22 cellular contexts compared by ENCODE assay signal in the genomic region with DNA sequence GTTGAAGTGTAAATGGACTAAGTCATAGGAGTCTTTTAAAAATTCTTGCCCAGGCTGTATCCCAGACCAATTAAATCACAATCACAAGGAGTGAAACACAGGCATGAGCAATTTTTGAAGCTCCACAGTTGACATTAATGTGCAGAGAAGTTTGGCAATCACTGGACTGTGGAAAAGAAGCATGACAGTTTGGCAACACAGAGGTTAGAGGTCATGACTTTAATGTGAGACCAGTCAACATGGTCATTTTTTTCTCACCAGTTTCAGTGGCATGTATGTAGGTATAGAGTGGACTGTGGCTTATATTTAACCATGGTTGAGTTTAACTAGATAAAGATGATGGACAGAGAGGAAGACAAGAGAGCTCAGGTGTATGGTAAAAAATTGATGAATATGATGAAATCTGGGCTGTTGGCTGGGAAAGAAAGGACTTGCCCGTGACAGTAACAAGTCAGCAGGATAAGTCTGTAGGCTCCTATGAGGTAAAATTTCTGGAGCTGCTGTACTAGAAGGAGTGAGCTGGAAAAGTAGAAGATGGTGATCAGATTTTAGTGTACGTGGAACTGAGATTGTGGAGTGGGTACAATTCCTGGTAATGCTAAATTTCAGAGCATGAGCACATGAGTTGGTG.
A peak's percentile ranks its signal among the peaks of the same experiment; 100 is the strongest.
DNase-seq lines count a peak whose midpoint lies in the region; ATAC-seq, FAIRE-seq and TF ChIP-seq lines count a peak whose summit lies in the region.
"Had no signal": no experiment of that assay in that cellular context is flagged by ENCODE, and none has a peak within 500 bp of the region (broad histone marks: within the 10 kb centered on the region; RNA-seq: fewer than 3 reads in every experiment).

No MANE protein-coding gene starts in this region.

- peaks cover 15% of the 10 kb centered on the region for H3K4me1 Mint-ChIP-seq in nephron progenitor cell
- H3K4me1 Mint-ChIP-seq: B cell had no signal

- H3K4me2 ChIP-seq in HepG2 (ENCODE audit: low read depth, low read length) (no peak overlapping the region), mammary epithelial cell (ENCODE audit: insufficient read depth, low read depth, low read length) (no peak overlapping the region)
- H3K4me2 ChIP-seq: A549; BLaER1 treated with 17β-estradiol and CSF1 and Interleukin-3, amounts not matched to agents 10 nM and 100 nM had no signal

- H3K9me3 ChIP-seq in liver (ENCODE audit: control insufficient read depth in 4 of 4, low read length in 3 of 4) (no peaks in the 10 kb centered on the region), HepG2 (ENCODE audit: low read length) (peaks cover 61% of the 10 kb centered on the region), mammary epithelial cell (replicated peaks; ENCODE audit: insufficient read depth, low read length) (no peaks in the 10 kb centered on the region)
- H3K9me3 ChIP-seq: A549; BLaER1 treated with 17β-estradiol and CSF1 and Interleukin-3, amounts not matched to agents 10 nM and 100 nM; Caco-2 had no signal

- ATAC-seq in HepG2 (no peak), left lobe of liver (peak; percentile 67)
- ATAC-seq: A549; CD8-positive, alpha-beta T cell had no signal

- H3K27me3 ChIP-seq in liver (ENCODE audit: control insufficient read depth in 4 of 4, insufficient read depth in 4 of 4, low read length in 3 of 4) (no peaks in the 10 kb centered on the region), HepG2 (ENCODE audit: control insufficient read depth in 1 of 2, insufficient read depth in 2 of 2, low read length in 2 of 2) (no peaks in the 10 kb centered on the region), mammary epithelial cell (ENCODE audit: insufficient read depth, low read length) (no peaks in the 10 kb centered on the region)
- H3K27me3 ChIP-seq: BLaER1 treated with 17β-estradiol and CSF1 and Interleukin-3, amounts not matched to agents 10 nM and 100 nM had no signal

- DNase-seq in HepG2 (ENCODE audit: low spot score) = no peak
- DNase-seq in left lobe of liver (ENCODE audit: low spot score) = no peak
- no peak for DNase-seq in nephron progenitor cell
- DNase-seq in GM13977 (ENCODE audit: low spot score) = no peak
- no peak for DNase-seq in mammary epithelial cell
- DNase-seq in NCI-H526 treated with DMSO at 0.1 percent for 48 hours (lab: John Stamatoyannopoulos, UW) = no peak
- DNase-seq: AML-193; Caco-2; Calu3; CD4-positive, alpha-beta T cell; CD8-positive, alpha-beta T cell; DMS79 treated with DMSO at 0.1 percent for 48 hours; GF-D8 had no signal

- in situ Hi-C loops in HepG2 (cut with HindIII; ENCODE audit: extremely low pct_ligation_motif_present, low pct_unique_long_range_greater_than_20kb) = no loop called here
- in situ Hi-C loops in GM13977 (cut with MboI; ENCODE audit: low pct_unique_long_range_greater_than_20kb, low sequenced_read_pairs, unreplicated experiment) = no loop called here
- in situ Hi-C loops in mammary epithelial cell (cut with MboI; ENCODE audit: low sequenced_read_pairs in 2 of 2) = no loop called here

- peaks cover 3 to 38% (median 29%) of the 10 kb centered on the region in 4 donors for H3K4me1 ChIP-seq in liver (ENCODE audit: control insufficient read depth in 4 of 4, insufficient read depth in 4 of 4, low read length in 3 of 4)
- no peaks in the 10 kb centered on the region for H3K4me1 ChIP-seq in HepG2 (ENCODE audit: insufficient read depth, low read length)
- no peaks in the 10 kb centered on the region for H3K4me1 ChIP-seq in mammary epithelial cell (ENCODE audit: insufficient read depth, low read length)
- H3K4me1 ChIP-seq: A549; BLaER1 treated with 17β-estradiol and CSF1 and Interleukin-3, amounts not matched to agents 10 nM and 100 nM; Caco-2 had no signal

- H3K27me3 Mint-ChIP-seq in nephron progenitor cell (ENCODE audit: low read depth, poor library complexity) = peaks cover 4% of the 10 kb centered on the region
- H3K27me3 Mint-ChIP-seq: B cell; CD4-positive, alpha-beta T cell had no signal

- no peak overlapping the region for H3K4me3 Mint-ChIP-seq in nephron progenitor cell
- H3K4me3 Mint-ChIP-seq: B cell; CD4-positive, alpha-beta T cell; CD8-positive, alpha-beta T cell had no signal

- H3K36me3 ChIP-seq in liver (ENCODE audit: control insufficient read depth in 4 of 4, insufficient read depth in 3 of 4, low read depth in 1 of 4, low read length in 3 of 4) (no peaks in the 10 kb centered on the region), HepG2 (replicated peaks in 1 of 2; ENCODE audit: control insufficient read depth in 1 of 2, insufficient read depth in 2 of 2, low read length in 2 of 2) (no peaks in the 10 kb centered on the region), mammary epithelial cell (ENCODE audit: insufficient read depth, low read length) (no peaks in the 10 kb centered on the region)
- H3K36me3 ChIP-seq: BLaER1 treated with 17β-estradiol and CSF1 and Interleukin-3, amounts not matched to agents 10 nM and 100 nM had no signal

- H3K27ac Mint-ChIP-seq in nephron progenitor cell = peak overlapping the region; percentile 12
- H3K27ac Mint-ChIP-seq: B cell; CD4-positive, alpha-beta T cell; CD8-positive, alpha-beta T cell had no signal

- no peaks in the 10 kb centered on the region for H3K79me2 ChIP-seq in HepG2 (ENCODE audit: insufficient read depth, low read length)
- no peaks in the 10 kb centered on the region for H3K79me2 ChIP-seq in mammary epithelial cell (ENCODE audit: insufficient read depth, low read length)

- H2AFZ ChIP-seq in HepG2 (ENCODE audit: low read length) = no peak overlapping the region
- no peak overlapping the region for H2AFZ ChIP-seq in mammary epithelial cell (ENCODE audit: low read depth, low read length)

- WGBS in liver = 53% methylated on average over 2 of the region's 2 CpGs
- 2% methylated on average over 2 of the region's 2 CpGs for WGBS in HepG2 (ENCODE audit: low lambda C conversion rate)
- 36% methylated on average over 2 of the region's 2 CpGs for WGBS in mammary epithelial cell (ENCODE audit: low coverage, missing lambda C conversion rate)

- POLR2A ChIA-PET in HepG2 (lab: Yijun Ruan, JAX) = no interaction called here

- peaks cover 3% of the 10 kb centered on the region for H3K9me3 Mint-ChIP-seq in nephron progenitor cell
- H3K9me3 Mint-ChIP-seq: CD4-positive, alpha-beta T cell; CD8-positive, alpha-beta T cell had no signal

- intact Hi-C loops in HepG2 (cut with micrococcal nuclease; ENCODE audit: unreplicated experiment) = no loop called here
- intact Hi-C loops in mammary epithelial cell (cut with micrococcal nuclease) = no loop called here

- H3K36me3 Mint-ChIP-seq in nephron progenitor cell (ENCODE audit: low read depth) = no peaks in the 10 kb centered on the region
- H3K36me3 Mint-ChIP-seq: CD8-positive, alpha-beta T cell had no signal

- no peaks in the 10 kb centered on the region for H4K20me1 ChIP-seq in HepG2 (ENCODE audit: insufficient read depth, low read length)
- H4K20me1 ChIP-seq in mammary epithelial cell (ENCODE audit: insufficient read depth, low read length) = no peaks in the 10 kb centered on the region
- H4K20me1 ChIP-seq: BLaER1 treated with 17β-estradiol and CSF1 and Interleukin-3, amounts not matched to agents 10 nM and 100 nM had no signal

- H3K9ac ChIP-seq in liver (ENCODE audit: low read depth in 1 of 2, low read length in 2 of 2) (no peak overlapping the region), HepG2 (ENCODE audit: insufficient read depth, low read depth, low read length) (no peak overlapping the region), mammary epithelial cell (ENCODE audit: insufficient read depth, low read length) (no peak overlapping the region)
- H3K9ac ChIP-seq: BLaER1 treated with 17β-estradiol and CSF1 and Interleukin-3, amounts not matched to agents 10 nM and 100 nM had no signal

- no peak overlapping the region for H3K4me3 ChIP-seq in liver (ENCODE audit: low read depth in 1 of 3, low read length in 3 of 3)
- no peak overlapping the region for H3K4me3 ChIP-seq in HepG2 (replicated peaks in 1 of 3; ENCODE audit: insufficient read depth in 1 of 3, low read depth in 2 of 3, low read length in 3 of 3)
- no peak overlapping the region for H3K4me3 ChIP-seq in mammary epithelial cell (replicated peaks in 1 of 3; ENCODE audit: insufficient read depth in 1 of 3, low read depth in 2 of 3, low read length in 3 of 3)
- H3K4me3 ChIP-seq: A549; BLaER1 treated with 17β-estradiol and CSF1 and Interleukin-3, amounts not matched to agents 10 nM and 100 nM had no signal

- TF ChIP-seq POLR2A in HepG2 (IDR thresholded peaks at IDR 0.05; ENCODE audit: insufficient read depth in 1 of 2, low read depth in 2 of 2, low read length in 2 of 2) = no peak

- no peak for TF ChIP-seq RAD21 in liver (IDR thresholded peaks at IDR 0.05)
- TF ChIP-seq RAD21 in HepG2 (CRISPR knock-in tag; IDR thresholded peaks at IDR 0.05) = no peak

- TF ChIP-seq CTCF in liver (IDR thresholded peaks at IDR 0.05; ENCODE audit: low read depth, low read length, missing input control) = no peak
- no peak for TF ChIP-seq CTCF in HepG2 (CRISPR knock-in tag; IDR thresholded peaks at IDR 0.05)
- TF ChIP-seq CTCF in nephron progenitor cell (IDR thresholded peaks at IDR 0.05) = no peak
- TF ChIP-seq CTCF in GM13977 (IDR thresholded peaks at IDR 0.05; ENCODE audit: extremely low read depth, insufficient read depth, missing control alignments) = no peak
- no peak for TF ChIP-seq CTCF in mammary epithelial cell (conservative IDR thresholded peaks at IDR 0.05 in 1 of 2, IDR thresholded peaks at IDR 0.05 in 1 of 2; ENCODE audit: extremely low read depth in 1 of 2, insufficient read depth in 1 of 2, low read depth in 1 of 2, low read length in 2 of 2)

- dilution Hi-C loops in mammary epithelial cell (cut with HindIII; ENCODE audit: low sequenced_read_pairs) = no loop called here

- peak overlapping the region in 1 of 2 donors; percentile 21 for H3K27ac ChIP-seq in liver (ENCODE audit: low read depth in 1 of 2, low read length in 2 of 2)
- no peak overlapping the region for H3K27ac ChIP-seq in HepG2 (ENCODE audit: extremely low read length, insufficient read depth, low read length)
- H3K27ac ChIP-seq in mammary epithelial cell (ENCODE audit: insufficient read depth, low read depth, low read length) = no peak overlapping the region
- H3K27ac ChIP-seq: 22Rv1; A549; BLaER1 treated with 17β-estradiol and CSF1 and Interleukin-3, amounts not matched to agents 10 nM and 100 nM; C4-2B had no signal

- no TSS peak for BruUV-seq in HepG2 (replicated peaks; lab: Mats Ljungman, UMichigan)
- BruUV-seq in mammary epithelial cell (replicated peaks; lab: Mats Ljungman, UMichigan) = no TSS peak

- CTCF ChIA-PET in HepG2 (lab: Yijun Ruan, JAX; ENCODE audit: low intra/inter-chr PET ratio, low total read pairs) = no interaction called here
- CTCF ChIA-PET in mammary epithelial cell (lab: Charles Lee; ENCODE audit: low non-redundant PET) = no interaction called here

- TF ChIP-seq EP300 in HepG2 (IDR thresholded peaks at IDR 0.05; ENCODE audit: low read depth in 2 of 2, low read length in 2 of 2) (no peak), HepG2 (CRISPR knock-in tag; IDR thresholded peaks at IDR 0.05; ENCODE audit: borderline replicate concordance) (no peak)

- no peak for FAIRE-seq in HepG2 (lab: Jason Lieb, UNC)
- FAIRE-seq: A549, G401.6, GM12891, GM18507 had no signal

TF ChIP-seq in liver, 16 proteins besides CTCF, POLR2A, EP300 and RAD21 (continues in another document):
- TF ChIP-seq YY1 (IDR thresholded peaks at IDR 0.05) (peak; percentile 6), HNF4A (conservative IDR thresholded peaks at IDR 0.05) (peak; percentile 15 to 56)

TF ChIP-seq in HepG2, 621 proteins besides CTCF, POLR2A, EP300 and RAD21 (continues in another document):
- TF ChIP-seq KAT2B (IDR thresholded peaks at IDR 0.05; ENCODE audit: borderline replicate concordance, low read depth, low read length) = no peak
